24 cellular contexts compared by ENCODE assay signal in genomic region chr4:158934996-158935669, GRCh38.
"Had no signal": no experiment of that assay in that cellular context is flagged by ENCODE, and none has a peak within 500 bp of the region (broad histone marks: within the 10 kb centered on the region; RNA-seq: fewer than 3 reads in every experiment).

No MANE protein-coding gene starts in this region.

- H3K4me3 ChIP-seq: gastroesophageal sphincter, pancreas, tibial nerve had no signal

- H3K27me3 Mint-ChIP-seq: dendritic cell treated with granulocyte-macrophage colony-stimulating factor and Interleukin-4, amounts not matched to agents 40 ng/mL and 50 ng/mL, for 4 days; stimulated activated naive CD8-positive, alpha-beta T cell treated with anti-CD3 and anti-CD28 coated beads, Interleukin-15, amount 100 ng/mL, for 72 hours had no signal

- H3K9me3 ChIP-seq: gastroesophageal sphincter, pancreas, tibial nerve had no signal

- H3K27ac ChIP-seq: brain microvascular endothelial cell, pancreas had no signal

- H3K9me3 Mint-ChIP-seq: activated B cell treated with CpG ODN at 0.5 μM for 24 hours; activated CD4-positive, alpha-beta memory T cell treated with anti-CD3 and anti-CD28 coated beads for 36 hours; activated naive CD8-positive, alpha-beta T cell treated with anti-CD3 and anti-CD28 coated beads, Interleukin-2, amount 10 ng/mL, durations not matched to agents 7 days and 5 days; dendritic cell treated with granulocyte-macrophage colony-stimulating factor and Interleukin-4, amounts not matched to agents 40 ng/mL and 50 ng/mL, for 4 days; natural killer cell; stimulated activated effector memory CD8-positive, alpha-beta T cell treated with anti-CD3 and anti-CD28 coated beads, Interleukin-12 subunit alpha, Interleukin-12 subunit beta, amount 100 ng/mL, for 72 hours; stimulated activated naive CD8-positive, alpha-beta T cell treated with anti-CD3 and anti-CD28 coated beads, Interleukin-15, amount 100 ng/mL, for 72 hours had no signal

- ATAC-seq: gastroesophageal sphincter; left ventricle myocardium superior; natural killer cell; pancreas; right cardiac atrium; stimulated activated effector memory CD8-positive, alpha-beta T cell treated with anti-CD3 and anti-CD28 coated beads, Interleukin-12 subunit alpha, Interleukin-12 subunit beta, amount 100 ng/mL, for 72 hours; stimulated activated naive CD8-positive, alpha-beta T cell treated with anti-CD3 and anti-CD28 coated beads, Interleukin-15, amount 100 ng/mL, for 72 hours had no signal

- H3K27ac Mint-ChIP-seq: activated B cell treated with CpG ODN at 0.5 μM for 24 hours; activated CD4-positive, alpha-beta memory T cell treated with anti-CD3 and anti-CD28 coated beads for 36 hours; activated naive CD8-positive, alpha-beta T cell treated with anti-CD3 and anti-CD28 coated beads, Interleukin-2, amount 10 ng/mL, durations not matched to agents 7 days and 5 days; dendritic cell treated with granulocyte-macrophage colony-stimulating factor and Interleukin-4, amounts not matched to agents 40 ng/mL and 50 ng/mL, for 4 days; natural killer cell; stimulated activated effector memory CD8-positive, alpha-beta T cell treated with anti-CD3 and anti-CD28 coated beads, Interleukin-12 subunit alpha, Interleukin-12 subunit beta, amount 100 ng/mL, for 72 hours; stimulated activated naive CD8-positive, alpha-beta T cell treated with anti-CD3 and anti-CD28 coated beads, Interleukin-15, amount 100 ng/mL, for 72 hours had no signal

- H3K27me3 ChIP-seq: brain microvascular endothelial cell, gastroesophageal sphincter, pancreas, tibial nerve had no signal

- H3K36me3 Mint-ChIP-seq: activated CD4-positive, alpha-beta memory T cell treated with anti-CD3 and anti-CD28 coated beads for 36 hours; activated naive CD8-positive, alpha-beta T cell treated with anti-CD3 and anti-CD28 coated beads, Interleukin-2, amount 10 ng/mL, durations not matched to agents 7 days and 5 days; natural killer cell; stimulated activated effector memory CD8-positive, alpha-beta T cell treated with anti-CD3 and anti-CD28 coated beads, Interleukin-12 subunit alpha, Interleukin-12 subunit beta, amount 100 ng/mL, for 72 hours had no signal

- H3K4me3 Mint-ChIP-seq: activated B cell treated with CpG ODN at 0.5 μM for 24 hours; activated CD4-positive, alpha-beta memory T cell treated with anti-CD3 and anti-CD28 coated beads for 36 hours; activated naive CD8-positive, alpha-beta T cell treated with anti-CD3 and anti-CD28 coated beads, Interleukin-2, amount 10 ng/mL, durations not matched to agents 7 days and 5 days; dendritic cell treated with granulocyte-macrophage colony-stimulating factor and Interleukin-4, amounts not matched to agents 40 ng/mL and 50 ng/mL, for 4 days; natural killer cell; stimulated activated effector memory CD8-positive, alpha-beta T cell treated with anti-CD3 and anti-CD28 coated beads, Interleukin-12 subunit alpha, Interleukin-12 subunit beta, amount 100 ng/mL, for 72 hours; stimulated activated naive CD8-positive, alpha-beta T cell treated with anti-CD3 and anti-CD28 coated beads, Interleukin-15, amount 100 ng/mL, for 72 hours had no signal

- DNase-seq: activated B cell treated with CpG ODN at 0.5 μM for 24 hours; activated CD4-positive, alpha-beta memory T cell treated with anti-CD3 and anti-CD28 coated beads for 36 hours; activated CD4-positive, alpha-beta T cell treated with anti-CD3 and anti-CD28 coated beads for 4 hours; activated naive CD4-positive, alpha-beta T cell treated with Interleukin-2 at 50 U/mL for 16 hours; activated naive CD8-positive, alpha-beta T cell treated with anti-CD3 and anti-CD28 coated beads, Interleukin-2, amount 10 ng/mL, durations not matched to agents 7 days and 5 days; activated T-cell treated with anti-CD3 and anti-CD28 coated beads, Interleukin-2, amount 50 U/mL, for 48 hours; brain microvascular endothelial cell; caudate nucleus; effector CD8-positive, alpha-beta T cell; head of caudate nucleus; hypothalamus; left ventricle myocardium superior; mammary epithelial cell; midbrain; natural killer cell; pancreas; right cardiac atrium; stimulated activated CD4-positive, alpha-beta T cell treated with anti-CD3 and anti-CD28 coated beads, Interleukin-2, amount 100 ng/mL, for 24 hours; stimulated activated naive CD8-positive, alpha-beta T cell treated with anti-CD3 and anti-CD28 coated beads, Interleukin-15, amount 100 ng/mL, for 72 hours; T-helper 9 cell had no signal

- H3K4me1 ChIP-seq: gastroesophageal sphincter, pancreas had no signal

- H3K36me3 ChIP-seq: brain microvascular endothelial cell, gastroesophageal sphincter, pancreas, tibial nerve had no signal
